ENCODE assay signal across 9 cellular contexts in genomic region chr18:50401888-50402287, GRCh38. TPM values are rescaled to one million over a fixed set of nuclear protein-coding genes. Genes with fewer than 3 reads are reported as not detected.
DNase-seq lines count a peak whose midpoint lies in the region; ATAC-seq and TF ChIP-seq lines count a peak whose summit lies in the region.
"Had no signal": no experiment of that assay in that cellular context is flagged by ENCODE, and none has a peak within 500 bp of the region (broad histone marks: within the 10 kb centered on the region; RNA-seq: fewer than 3 reads in every experiment).

No MANE protein-coding gene starts in this region.

- H3K4me3 ChIP-seq in fibroblast of villous mesenchyme (ENCODE audit: low read depth, low read length), result no peak overlapping the region

- ATAC-seq in HG03196 (IDR thresholded peaks at IDR 0.05; ENCODE audit: unreplicated experiment), result no peak
- ATAC-seq in HG02571 (IDR thresholded peaks at IDR 0.05; ENCODE audit: unreplicated experiment), result no peak
- no peak for ATAC-seq in sciatic nerve

- intact Hi-C loops in sciatic nerve (cut with DNase I), result no loop called here

- TF ChIP-seq CTCF in fibroblast of villous mesenchyme (IDR thresholded peaks at IDR 0.05; ENCODE audit: insufficient read depth, low read depth, low read length), result no peak

- DNase-seq in NCI-H1436 (lab: John Stamatoyannopoulos, UW), result peak; percentile 6
- DNase-seq in NCI-H1436 treated with DMSO at 0.1 percent for 48 hours (lab: John Stamatoyannopoulos, UW), result no peak
- DNase-seq in NCI-H510A (lab: John Stamatoyannopoulos, UW), result peak; percentile 69
- peak; percentile 20 for DNase-seq in fibroblast of villous mesenchyme (ENCODE audit: low read depth)
- peak; percentile 3 to 7 for DNase-seq in stimulated activated CD4-positive, alpha-beta T cell treated with anti-CD3 and anti-CD28 coated beads, Interleukin-2, amount 100 ng/mL, for 48 hours
- no peak for DNase-seq in sciatic nerve (ENCODE audit: low spot score)
- DNase-seq: ACHN had no signal

RNA-seq across cellular contexts. Expression of gene SKA1, which starts 27.0 kb away (rescaled TPM):
- 9.0 and 13.4 TPM in 2 replicates for total RNA-seq in fibroblast of villous mesenchyme
- 0.36 TPM for total RNA-seq in sciatic nerve

Comparison
In these comparisons a context has a peak if more than half of its experiments do, and no peak if none do; other contexts are left out.
1. DNase-seq: peak in NCI-H1436 (single experiment), NCI-H510A (single experiment), fibroblast of villous mesenchyme (single experiment) and stimulated activated CD4-positive, alpha-beta T cell treated with anti-CD3 and anti-CD28 coated beads, Interleukin-2, amount 100 ng/mL, for 48 hours (2 of 2); none in NCI-H1436 treated with DMSO at 0.1 percent for 48 hours (single experiment) and sciatic nerve (single experiment).